In the genomic region with DNA sequence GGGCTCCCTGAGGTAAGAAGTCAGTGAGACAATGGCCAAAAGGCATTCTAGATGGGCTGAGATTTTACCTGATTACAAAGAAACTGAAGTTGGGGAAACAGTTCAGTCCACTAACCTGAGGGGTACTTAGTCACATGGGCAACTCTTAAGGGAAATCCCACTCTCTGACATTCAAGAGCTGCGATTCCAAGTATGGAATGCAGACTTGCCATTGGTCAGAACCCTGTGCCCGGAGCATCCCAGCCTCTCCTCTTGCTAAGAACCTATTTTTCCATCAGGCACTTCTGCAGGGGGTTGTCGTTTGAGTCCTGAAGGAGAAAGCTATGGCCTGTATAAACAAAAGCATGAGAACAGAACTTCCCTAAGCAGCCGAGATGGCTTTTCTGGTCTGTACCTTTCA, we compare ENCODE assay signal across 1 cellular context.
TF ChIP-seq lines count a peak whose summit lies in the region.

No MANE protein-coding gene starts in this region.

TF ChIP-seq in WTC11, 78 proteins besides CTCF, POLR2A, EP300 and RAD21 (continued from another document):
- TF ChIP-seq, protein P1, sequence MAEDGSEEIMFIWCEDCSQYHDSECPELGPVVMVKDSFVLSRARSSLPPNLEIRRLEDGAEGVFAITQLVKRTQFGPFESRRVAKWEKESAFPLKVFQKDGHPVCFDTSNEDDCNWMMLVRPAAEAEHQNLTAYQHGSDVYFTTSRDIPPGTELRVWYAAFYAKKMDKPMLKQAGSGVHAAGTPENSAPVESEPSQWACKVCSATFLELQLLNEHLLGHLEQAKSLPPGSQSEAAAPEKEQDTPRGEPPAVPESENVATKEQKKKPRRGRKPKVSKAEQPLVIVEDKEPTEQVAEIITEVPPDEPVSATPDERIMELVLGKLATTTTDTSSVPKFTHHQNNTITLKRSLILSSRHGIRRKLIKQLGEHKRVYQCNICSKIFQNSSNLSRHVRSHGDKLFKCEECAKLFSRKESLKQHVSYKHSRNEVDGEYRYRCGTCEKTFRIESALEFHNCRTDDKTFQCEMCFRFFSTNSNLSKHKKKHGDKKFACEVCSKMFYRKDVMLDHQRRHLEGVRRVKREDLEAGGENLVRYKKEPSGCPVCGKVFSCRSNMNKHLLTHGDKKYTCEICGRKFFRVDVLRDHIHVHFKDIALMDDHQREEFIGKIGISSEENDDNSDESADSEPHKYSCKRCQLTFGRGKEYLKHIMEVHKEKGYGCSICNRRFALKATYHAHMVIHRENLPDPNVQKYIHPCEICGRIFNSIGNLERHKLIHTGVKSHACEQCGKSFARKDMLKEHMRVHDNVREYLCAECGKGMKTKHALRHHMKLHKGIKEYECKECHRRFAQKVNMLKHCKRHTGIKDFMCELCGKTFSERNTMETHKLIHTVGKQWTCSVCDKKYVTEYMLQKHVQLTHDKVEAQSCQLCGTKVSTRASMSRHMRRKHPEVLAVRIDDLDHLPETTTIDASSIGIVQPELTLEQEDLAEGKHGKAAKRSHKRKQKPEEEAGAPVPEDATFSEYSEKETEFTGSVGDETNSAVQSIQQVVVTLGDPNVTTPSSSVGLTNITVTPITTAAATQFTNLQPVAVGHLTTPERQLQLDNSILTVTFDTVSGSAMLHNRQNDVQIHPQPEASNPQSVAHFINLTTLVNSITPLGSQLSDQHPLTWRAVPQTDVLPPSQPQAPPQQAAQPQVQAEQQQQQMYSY (CRISPR knock-in tag; IDR thresholded peaks at IDR 0.05) = no peak
- no peak for TF ChIP-seq NFATC4 (CRISPR knock-in tag; IDR thresholded peaks at IDR 0.05)
